ENCODE assay signal across 25 cellular contexts in genomic region chr13:100361504-100361903, GRCh38.
DNase-seq lines count a peak whose midpoint lies in the region; ATAC-seq and TF ChIP-seq lines count a peak whose summit lies in the region.
"Had no signal": no experiment of that assay in that cellular context is flagged by ENCODE, and none has a peak within 500 bp of the region (broad histone marks: within the 10 kb centered on the region; RNA-seq: fewer than 3 reads in every experiment).

No MANE protein-coding gene starts in this region.

- H3K79me2 ChIP-seq in neural progenitor cell (ENCODE audit: low read depth), result no peaks in the 10 kb centered on the region

- H3K9me3 ChIP-seq in breast epithelium, result no peaks in the 10 kb centered on the region
- no peaks in the 10 kb centered on the region for H3K9me3 ChIP-seq in neural progenitor cell (ENCODE audit: low read depth)
- H3K9me3 ChIP-seq: right lobe of liver, suprapubic skin, vagina had no signal

- H3K36me3 Mint-ChIP-seq in MCF 10A (ENCODE audit: insufficient read depth, unreplicated experiment) (no peaks in the 10 kb centered on the region), WTC11 (peaks cover 8% of the 10 kb centered on the region), neural progenitor cell (peaks cover 14% of the 10 kb centered on the region)

- intact Hi-C loops in MCF 10A (cut with micrococcal nuclease) (no loop called here), breast epithelium (cut with DNase I; ENCODE audit: low total_unique reads) (loop anchor here (5.0 kb wide), 1 partner anchor 666 kb away; no protein-coding TSS in a partner anchor)

- no TSS peak for BruUV-seq in MCF 10A (replicated peaks; lab: Mats Ljungman, UMichigan)

- no peaks in the 10 kb centered on the region for H3K27me3 Mint-ChIP-seq in MCF 10A (ENCODE audit: insufficient read depth, unreplicated experiment)
- H3K27me3 Mint-ChIP-seq in WTC11 (ENCODE audit: low read depth), result no peaks in the 10 kb centered on the region
- H3K27me3 Mint-ChIP-seq in neural progenitor cell (ENCODE audit: insufficient read depth, low read depth), result no peaks in the 10 kb centered on the region
- H3K27me3 Mint-ChIP-seq: natural killer cell treated with Interleukin-12 subunit alpha and Interleukin-12 subunit beta and Interleukin-15 and Interleukin-18, amount 100 ng/mL, for 72 hours had no signal

- DNase-seq in MCF 10A (ENCODE audit: unreplicated experiment), result peak; percentile 85
- DNase-seq in breast epithelium (ENCODE audit: low spot score in 2 of 2), result no peak
- DNase-seq in WTC11 (ENCODE audit: low spot score), result no peak
- DNase-seq in fibroblast of peridontal ligament (ENCODE audit: extremely low read depth), result peak; percentile 52
- DNase-seq in neural progenitor cell (ENCODE audit: low spot score), result no peak
- DNase-seq: activated CD8-positive, alpha-beta memory T cell treated with anti-CD3 and anti-CD28 coated beads, Interleukin-2, amount 50 U/mL, for 4 hours; dorsolateral prefrontal cortex; GF-D8; H7; NCI-H146; NCI-H2171; NCI-H69; OCI-M1; right lobe of liver; SHP77 treated with DMSO at 0.1 percent for 48 hours had no signal

- no peak for TF ChIP-seq CTCF in MCF 10A (IDR thresholded peaks at IDR 0.05; ENCODE audit: unreplicated experiment)
- TF ChIP-seq CTCF in breast epithelium (IDR thresholded peaks at IDR 0.05), result no peak
- TF ChIP-seq CTCF in WTC11 (IDR thresholded peaks at IDR 0.05), result no peak
- TF ChIP-seq CTCF in neural progenitor cell (IDR thresholded peaks at IDR 0.05), result no peak

- no peak for TF ChIP-seq POLR2A in breast epithelium (IDR thresholded peaks at IDR 0.05)

- H2AFZ ChIP-seq in neural progenitor cell (replicated peaks), result no peak overlapping the region

- no peak overlapping the region for H3K9ac ChIP-seq in neural progenitor cell

- H4K20me1 ChIP-seq in neural progenitor cell (ENCODE audit: low read depth), result no peaks in the 10 kb centered on the region

- peaks cover 22% of the 10 kb centered on the region for H3K4me1 Mint-ChIP-seq in MCF 10A (ENCODE audit: insufficient read depth, unreplicated experiment)
- H3K4me1 Mint-ChIP-seq in WTC11, result peaks cover 64% of the 10 kb centered on the region
- H3K4me1 Mint-ChIP-seq in neural progenitor cell, result peaks cover 40% of the 10 kb centered on the region

- H3K4me1 ChIP-seq in breast epithelium (no peaks in the 10 kb centered on the region), neural progenitor cell (peaks cover 5% of the 10 kb centered on the region)
- H3K4me1 ChIP-seq: right lobe of liver, suprapubic skin, vagina had no signal

- H3K4me3 Mint-ChIP-seq in MCF 10A (ENCODE audit: unreplicated experiment) (no peak overlapping the region), WTC11 (no peak overlapping the region), neural progenitor cell (no peak overlapping the region)
- H3K4me3 Mint-ChIP-seq: natural killer cell treated with Interleukin-12 subunit alpha and Interleukin-12 subunit beta and Interleukin-15 and Interleukin-18, amount 100 ng/mL, for 72 hours; T-helper 1 cell treated with Interleukin-12 subunit alpha and Interleukin-12 subunit beta and Interleukin-4 antibody, amounts not matched to agents 30 μg/mL and 1 μg/mL, for 36 hours had no signal

- H3K27ac Mint-ChIP-seq in MCF 10A (ENCODE audit: low read depth, unreplicated experiment) (peak overlapping the region; percentile 71), WTC11 (peak overlapping the region; percentile 34; the same call in 1 of the 2 replicates), neural progenitor cell (no peak overlapping the region)
- H3K27ac Mint-ChIP-seq: natural killer cell treated with Interleukin-12 subunit alpha and Interleukin-12 subunit beta and Interleukin-15 and Interleukin-18, amount 100 ng/mL, for 72 hours; T-helper 1 cell treated with Interleukin-12 subunit alpha and Interleukin-12 subunit beta and Interleukin-4 antibody, amounts not matched to agents 30 μg/mL and 1 μg/mL, for 36 hours had no signal

- H3K9me3 Mint-ChIP-seq in MCF 10A (ENCODE audit: unreplicated experiment) (no peaks in the 10 kb centered on the region), WTC11 (peaks cover 4% of the 10 kb centered on the region; the same call in 1 of the 2 replicates), neural progenitor cell (no peaks in the 10 kb centered on the region)
- H3K9me3 Mint-ChIP-seq: natural killer cell treated with Interleukin-12 subunit alpha and Interleukin-12 subunit beta and Interleukin-15 and Interleukin-18, amount 100 ng/mL, for 72 hours; T-helper 1 cell treated with Interleukin-12 subunit alpha and Interleukin-12 subunit beta and Interleukin-4 antibody, amounts not matched to agents 30 μg/mL and 1 μg/mL, for 36 hours had no signal

- no peaks in the 10 kb centered on the region for H3K36me3 ChIP-seq in breast epithelium
- no peaks in the 10 kb centered on the region for H3K36me3 ChIP-seq in neural progenitor cell
- H3K36me3 ChIP-seq: cardiac muscle cell, right lobe of liver, suprapubic skin, vagina had no signal

- ATAC-seq in WTC11, result no peak
- no peak for ATAC-seq in GM19467 (IDR thresholded peaks at IDR 0.05; ENCODE audit: unreplicated experiment)
- no peak for ATAC-seq in GM21381 (IDR thresholded peaks at IDR 0.05; ENCODE audit: unreplicated experiment)
- ATAC-seq in GM19023 (IDR thresholded peaks at IDR 0.05; ENCODE audit: unreplicated experiment), result no peak
- ATAC-seq: natural killer cell treated with Interleukin-12 subunit alpha and Interleukin-12 subunit beta and Interleukin-15 and Interleukin-18, amount 100 ng/mL, for 72 hours had no signal

- H3K27ac ChIP-seq in breast epithelium (no peak overlapping the region), neural progenitor cell (no peak overlapping the region)
- H3K27ac ChIP-seq: C4-2B, cardiac muscle cell, dorsolateral prefrontal cortex, epithelial cell of prostate, right lobe of liver, suprapubic skin, vagina had no signal

- CTCF ChIA-PET in MCF 10A (lab: Yijun Ruan, JAX) (no interaction called here), WTC11 (lab: Charles Lee) (no interaction called here)

- no peak overlapping the region for H3K4me3 ChIP-seq in breast epithelium
- H3K4me3 ChIP-seq in neural progenitor cell, result no peak overlapping the region
- H3K4me3 ChIP-seq: cardiac muscle cell, dorsolateral prefrontal cortex, right lobe of liver, suprapubic skin, vagina had no signal

- no peak overlapping the region for H3K4me2 ChIP-seq in neural progenitor cell

- no peaks in the 10 kb centered on the region for H3K27me3 ChIP-seq in breast epithelium
- no peaks in the 10 kb centered on the region for H3K27me3 ChIP-seq in neural progenitor cell
- H3K27me3 ChIP-seq: cardiac muscle cell, dorsolateral prefrontal cortex, right lobe of liver, suprapubic skin, vagina had no signal

- POLR2A ChIA-PET in MCF 10A (lab: Yijun Ruan, JAX), result no interaction called here
- POLR2A ChIA-PET in WTC11 (lab: Charles Lee), result no interaction called here

- H3F3A ChIP-seq in neural progenitor cell (ENCODE audit: low read depth), result no peaks in the 10 kb centered on the region

TF ChIP-seq in WTC11, 78 proteins besides CTCF, POLR2A, EP300 and RAD21:
- TF ChIP-seq ZNF219 (CRISPR knock-in tag; IDR thresholded peaks at IDR 0.05; ENCODE audit: borderline replicate concordance), result no peak
- no peak for TF ChIP-seq ZNF416 (CRISPR knock-in tag; IDR thresholded peaks at IDR 0.05)
- TF ChIP-seq E2F1 (CRISPR knock-in tag; IDR thresholded peaks at IDR 0.05), result no peak
- TF ChIP-seq CREB1 (CRISPR knock-in tag; IDR thresholded peaks at IDR 0.05), result no peak
- TF ChIP-seq SMAD4 (CRISPR knock-in tag; IDR thresholded peaks at IDR 0.05), result no peak
- no peak for TF ChIP-seq ZNF425 (CRISPR knock-in tag; conservative IDR thresholded peaks at IDR 0.05)

Comparison
In these comparisons a context has a peak if more than half of its experiments do, and no peak if none do; other contexts are left out.
1. DNase-seq: peak in MCF 10A (single experiment) and fibroblast of peridontal ligament (single experiment); none in breast epithelium (0 of 2), WTC11 (single experiment) and neural progenitor cell (single experiment).